Comparison of ENCODE assay signal across 30 cellular contexts in genomic region chr15:35549567-35549966, GRCh38. TPM values are rescaled to one million over a fixed set of nuclear protein-coding genes. Genes with fewer than 3 reads are reported as not detected.
DNase-seq lines count a peak whose midpoint lies in the region; ATAC-seq, FAIRE-seq and TF ChIP-seq lines count a peak whose summit lies in the region.
"Had no signal": no experiment of that assay in that cellular context is flagged by ENCODE, and none has a peak within 500 bp of the region (broad histone marks: within the 10 kb centered on the region; RNA-seq: fewer than 3 reads in every experiment).

No MANE protein-coding gene starts in this region.

- CTCF ChIA-PET in H1 (lab: Charles Lee; ENCODE audit: partially characterized antibody), result no interaction called here

- DNase-seq in cardiac muscle cell (ENCODE audit: low read depth in 1 of 2, low spot score in 1 of 2), result no peak
- DNase-seq in Right ventricle myocardium superior, result no peak
- DNase-seq in H1 (ENCODE audit: low read depth in 1 of 2, low spot score in 2 of 2), result no peak
- DNase-seq in iPS-NIHi7 (ENCODE audit: extremely low spot score), result peak; percentile 9
- no peak for DNase-seq in OCI-M2 (lab: John Stamatoyannopoulos, UW; ENCODE audit: unreplicated experiment)
- no peak for DNase-seq in activated T-helper 2 cell treated with anti-CD3 and anti-CD28 coated beads, Interferon-gamma antibody, Interleukin-2, Interleukin-4, amounts not matched to agents 10 μg/mL and 5 μg/mL and 100 μg/mL, durations not matched to agents 14 hours and 24 hours and 36 hours (ENCODE audit: low spot score)
- no peak for DNase-seq in HK-2 (ENCODE audit: unreplicated experiment)
- DNase-seq: ACHN; Caco-2; CD4-positive, alpha-beta memory T cell; DMS 273 treated with DMSO at 0.1 percent for 48 hours; HFFc6; Karpas-422; MV-4-11; NCI-H1105 treated with DMSO at 0.1 percent for 48 hours; NCI-H2081; NCI-H2171; NCI-H524 treated with DMSO at 0.1 percent for 48 hours; NCI-H82 had no signal

- peak overlapping the region; percentile 37 to 96; a peak in 3 of 4 replicates for H3K4me2 ChIP-seq in H1 (ENCODE audit: insufficient read depth in 1 of 2, low read depth in 2 of 2, low read length in 2 of 2)
- H3K4me2 ChIP-seq: BLaER1 had no signal

- H3K36me3 ChIP-seq in cardiac muscle cell, result no peaks in the 10 kb centered on the region
- H3K36me3 ChIP-seq in H1 (ENCODE audit: control insufficient read depth in 2 of 4, insufficient read depth in 4 of 4, low read length in 3 of 4), result no peaks in the 10 kb centered on the region
- H3K36me3 ChIP-seq: BLaER1 had no signal

- H3K56ac ChIP-seq in H1 (replicated peaks; ENCODE audit: insufficient read length, low read depth, low read length), result no peak overlapping the region

- no peak overlapping the region for H4K8ac ChIP-seq in H1 (ENCODE audit: extremely low read depth, insufficient read depth, low read length)

- H3K4me1 ChIP-seq in cardiac muscle cell (ENCODE audit: low read depth) (peaks cover 29% of the 10 kb centered on the region), H1 (replicated peaks in 1 of 4; ENCODE audit: control insufficient read depth in 3 of 4, insufficient read depth in 4 of 4, low read length in 3 of 4) (peaks cover 3 to 31% (median 25%) of the 10 kb centered on the region in 4 experiments; a peak in 6 of 7 replicates)

- 0 out of 2 replicates have a peak overlapping the region, but pooled peaks have one; percentile 11 for H2BK20ac ChIP-seq in H1 (ENCODE audit: low read length)

- no peaks in the 10 kb centered on the region for H3K9me3 Mint-ChIP-seq in activated T-helper 2 cell treated with anti-CD3 and anti-CD28 coated beads, Interferon-gamma antibody, Interleukin-2, Interleukin-4, amounts not matched to agents 10 μg/mL and 5 μg/mL and 100 μg/mL, durations not matched to agents 14 hours and 24 hours and 36 hours
- H3K9me3 Mint-ChIP-seq: CD4-positive, alpha-beta memory T cell; HFFc6; IgD-negative memory B cell had no signal

- no peaks in the 10 kb centered on the region for H3K27me3 ChIP-seq in cardiac muscle cell
- no peaks in the 10 kb centered on the region for H3K27me3 ChIP-seq in H1 (replicated peaks in 1 of 4; ENCODE audit: control insufficient read depth in 3 of 4, extremely low read depth in 1 of 4, insufficient read depth in 3 of 4, low read length in 3 of 4)
- H3K27me3 ChIP-seq: BLaER1, SJSA1 had no signal

- peak overlapping the region; percentile 41 for H2BK12ac ChIP-seq in H1 (ENCODE audit: low read depth, low read length)

- H3K27ac ChIP-seq in cardiac muscle cell (peak overlapping the region; percentile 14), H1 (ENCODE audit: low read depth, low read length) (peak overlapping the region; percentile 60)
- H3K27ac ChIP-seq: 22Rv1, BLaER1, HL-60, SJSA1 had no signal

- H2AFZ ChIP-seq in H1 (ENCODE audit: low read length), result no peak overlapping the region

- intact Hi-C loops in Right ventricle myocardium superior (cut with DNase I), result loop anchor here (10.0 kb wide), 1 partner anchor 145 kb away; no protein-coding TSS in a partner anchor
- intact Hi-C loops in activated T-helper 2 cell treated with anti-CD3 and anti-CD28 coated beads, Interferon-gamma antibody, Interleukin-2, Interleukin-4, amounts not matched to agents 10 μg/mL and 5 μg/mL and 100 μg/mL, durations not matched to agents 14 hours and 24 hours and 36 hours (cut with micrococcal nuclease), result loop anchor here (10.0 kb wide), 2 partner anchors 115 to 555 kb away; no protein-coding TSS in a partner anchor

- H4K20me1 ChIP-seq in H1 (replicated peaks in 1 of 2; ENCODE audit: control insufficient read depth in 1 of 2, insufficient read depth in 2 of 2, low read length in 2 of 2), result no peaks in the 10 kb centered on the region
- H4K20me1 ChIP-seq: BLaER1 had no signal

- no peak overlapping the region for H3K27ac Mint-ChIP-seq in activated T-helper 2 cell treated with anti-CD3 and anti-CD28 coated beads, Interferon-gamma antibody, Interleukin-2, Interleukin-4, amounts not matched to agents 10 μg/mL and 5 μg/mL and 100 μg/mL, durations not matched to agents 14 hours and 24 hours and 36 hours
- H3K27ac Mint-ChIP-seq: CD4-positive, alpha-beta memory T cell; HFFc6 had no signal

- H2AK5ac ChIP-seq in H1 (ENCODE audit: low read depth, low read length), result 0 out of 2 replicates have a peak overlapping the region, but pooled peaks have one; percentile 29

- H4K5ac ChIP-seq in H1 (ENCODE audit: insufficient read length, low read depth, low read length), result peak overlapping the region; percentile 84

- peaks cover 16% of the 10 kb centered on the region for H3K4me1 Mint-ChIP-seq in activated T-helper 2 cell treated with anti-CD3 and anti-CD28 coated beads, Interferon-gamma antibody, Interleukin-2, Interleukin-4, amounts not matched to agents 10 μg/mL and 5 μg/mL and 100 μg/mL, durations not matched to agents 14 hours and 24 hours and 36 hours (ENCODE audit: low read depth)

- no peak overlapping the region for H4K91ac ChIP-seq in H1 (replicated peaks; ENCODE audit: insufficient read length, low read length)

- H3K23me2 ChIP-seq in H1 (ENCODE audit: low read depth, low read length), result peaks cover 14% of the 10 kb centered on the region

- POLR2A ChIA-PET in H1 (lab: Charles Lee; ENCODE audit: partially characterized antibody), result interaction anchor here (1.9 kb wide), 1 partner anchor 38 kb away, joined by 3 read pairs; no protein-coding TSS in a partner anchor

- H3K9me3 ChIP-seq in cardiac muscle cell (ENCODE audit: low read depth), result no peaks in the 10 kb centered on the region
- no peaks in the 10 kb centered on the region for H3K9me3 ChIP-seq in H1 (ENCODE audit: insufficient read depth in 2 of 2, low read depth in 1 of 2, low read length in 1 of 2)
- H3K9me3 ChIP-seq: BLaER1, Caco-2, SJSA1 had no signal

- no peak overlapping the region for H3K23ac ChIP-seq in H1 (ENCODE audit: insufficient read length)

- no peak overlapping the region for H2BK15ac ChIP-seq in H1 (ENCODE audit: low read length)

- TF ChIP-seq EP300 in H1 (IDR thresholded peaks at IDR 0.05; ENCODE audit: borderline replicate concordance in 1 of 2, low read depth in 2 of 2, low read length in 2 of 2), result no peak

- no peak for TF ChIP-seq CTCF in cardiac muscle cell (IDR thresholded peaks at IDR 0.05; ENCODE audit: low read depth, low read length)
- TF ChIP-seq CTCF in H1 (IDR thresholded peaks at IDR 0.05; ENCODE audit: control extremely low read depth in 1 of 3, insufficient read depth in 1 of 3, low read depth in 1 of 3, low read length in 3 of 3), result no peak

- H3K79me2 ChIP-seq in H1 (ENCODE audit: control insufficient read depth in 1 of 2, insufficient read depth in 2 of 2, low read length in 2 of 2), result 0 out of 4 replicates have a peak, but pooled peaks cover 0 to 4% of the 10 kb centered on the region in 2 experiments

- no peak overlapping the region for H3K4ac ChIP-seq in H1 (replicated peaks; ENCODE audit: insufficient read length, low read depth, low read length)

- TF ChIP-seq POLR2A in H1 (IDR thresholded peaks at IDR 0.05; ENCODE audit: control extremely low read depth in 1 of 2, low read depth in 2 of 2, low read length in 2 of 2), result no peak

- H3K14ac ChIP-seq in H1 (ENCODE audit: insufficient read length), result no peak overlapping the region

- 44% methylated on average over 4 of the region's 4 CpGs; no CpG with 5 or more reads in 1 of the 2 experiments for whole genome bisulfite sequencing in H1 (ENCODE audit: extremely low coverage in 1 of 2, insufficient coverage in 1 of 2, insufficient read length in 1 of 2, insufficient replicate concordance in 2 of 2, low coverage in 1 of 2, low lambda C conversion rate in 2 of 2, missing lambda C conversion rate in 1 of 2), 2 experiments

- no peaks in the 10 kb centered on the region for H3K79me1 ChIP-seq in H1 (ENCODE audit: low read depth, low read length)

- ATAC-seq in Right ventricle myocardium superior (ENCODE audit: poor library complexity) (no peak), HG03135 (IDR thresholded peaks at IDR 0.05; ENCODE audit: unreplicated experiment) (no peak)

- FAIRE-seq in H1 (lab: Jason Lieb, UNC), result peak; percentile 77
- FAIRE-seq: G401.6, GM18507, GM19239, H54, RCC 7860 had no signal

- H2BK120ac ChIP-seq in H1 (replicated peaks; ENCODE audit: low read depth, low read length), result no peak overlapping the region

- H3K9ac ChIP-seq in H1 (replicated peaks in 1 of 4; ENCODE audit: extremely low read depth in 1 of 4, low read depth in 3 of 4, low read length in 3 of 4), result no peak overlapping the region
- H3K9ac ChIP-seq: BLaER1 had no signal

- H3K36me3 Mint-ChIP-seq in activated T-helper 2 cell treated with anti-CD3 and anti-CD28 coated beads, Interferon-gamma antibody, Interleukin-2, Interleukin-4, amounts not matched to agents 10 μg/mL and 5 μg/mL and 100 μg/mL, durations not matched to agents 14 hours and 24 hours and 36 hours (ENCODE audit: low read depth), result no peaks in the 10 kb centered on the region
- H3K36me3 Mint-ChIP-seq: IgD-negative memory B cell had no signal

- H3K4me3 ChIP-seq in cardiac muscle cell (no peak overlapping the region), H1 (ENCODE audit: extremely low read depth in 1 of 4, insufficient read depth in 2 of 4, low read depth in 3 of 4, low read length in 4 of 4) (peak overlapping the region in 1 of 4 experiments; percentile 70; a peak in 1 of 8 replicates)
- H3K4me3 ChIP-seq: BLaER1, SJSA1 had no signal

- H3K4me3 Mint-ChIP-seq in activated T-helper 2 cell treated with anti-CD3 and anti-CD28 coated beads, Interferon-gamma antibody, Interleukin-2, Interleukin-4, amounts not matched to agents 10 μg/mL and 5 μg/mL and 100 μg/mL, durations not matched to agents 14 hours and 24 hours and 36 hours (ENCODE audit: low read depth), result no peak overlapping the region
- H3K4me3 Mint-ChIP-seq: CD4-positive, alpha-beta memory T cell; HFFc6 had no signal

- peak overlapping the region; percentile 8; the same call in 1 of the 2 replicates for H2BK5ac ChIP-seq in H1 (ENCODE audit: low read depth, low read length)

- peaks cover 2% of the 10 kb centered on the region for H3K27me3 Mint-ChIP-seq in activated T-helper 2 cell treated with anti-CD3 and anti-CD28 coated beads, Interferon-gamma antibody, Interleukin-2, Interleukin-4, amounts not matched to agents 10 μg/mL and 5 μg/mL and 100 μg/mL, durations not matched to agents 14 hours and 24 hours and 36 hours (ENCODE audit: low read depth)
- H3K27me3 Mint-ChIP-seq: CD4-positive, alpha-beta memory T cell; IgD-negative memory B cell had no signal

- H3K18ac ChIP-seq in H1 (ENCODE audit: extremely low read depth, low read length), result 0 out of 2 replicates have a peak overlapping the region, but pooled peaks have one; percentile 26

- TF ChIP-seq RAD21 in H1 (IDR thresholded peaks at IDR 0.05 in 1 of 2, conservative IDR thresholded peaks at IDR 0.05 in 1 of 2; ENCODE audit: low read depth in 2 of 2, low read length in 2 of 2), result no peak

RNA-seq across cellular contexts. Expression of gene DPH6, which starts 3.6 kb away (rescaled TPM):
- total RNA-seq in cardiac muscle cell, result 3.7 and 7.8 TPM in 2 replicates
- 9.8 and 18.5 TPM in 2 replicates for polyA plus RNA-seq in cardiac muscle cell
- total RNA-seq in Right ventricle myocardium superior, result 17.6 TPM
- 27.5 and 30.5 TPM in 2 replicates for total RNA-seq in H1 (2021; fragmentation: NEBNext Ultra II Directional; extraction: Animal tissue kit (Norgen Biotek cat#: 25700))
- 14.5 and 21.6 TPM in 2 replicates for polyA plus RNA-seq in H1 (2011; rRNA removed)
- polyA plus RNA-seq in H1 (2011; cell fraction: cytosol; rRNA removed), result 26.7 TPM
- polyA plus RNA-seq in H1 (2011; cell fraction: nucleus; rRNA removed), result 44.1 TPM
- polyA plus RNA-seq in H1 (2012, experiment 1 of 2), result 32.0 to 36.8 TPM (median 33.8 TPM) in 4 replicates
- 3.1 TPM for polyA plus RNA-seq in H1 (2012, experiment 2 of 2)
- 13.6 TPM for polyA plus RNA-seq in H1 (2013, experiment 1 of 2)
- polyA plus RNA-seq in H1 (2013, experiment 2 of 2), result 13.3 TPM
- polyA minus RNA-seq in H1 (2011; rRNA and poly(A)+ RNA removed), result 53.4 and 56.3 TPM in 2 replicates
- 13.4 TPM for polyA minus RNA-seq in H1 (2011; cell fraction: cytosol; rRNA and poly(A)+ RNA removed)
- 125 TPM for polyA minus RNA-seq in H1 (2011; cell fraction: nucleus; rRNA and poly(A)+ RNA removed)
- total RNA-seq in activated T-helper 2 cell treated with anti-CD3 and anti-CD28 coated beads, Interferon-gamma antibody, Interleukin-2, Interleukin-4, amounts not matched to agents 10 μg/mL and 5 μg/mL and 100 μg/mL, durations not matched to agents 14 hours and 24 hours and 36 hours, result 11.2 and 13.2 TPM in 2 replicates
